Comparison of ENCODE assay signal across 8 cellular contexts in genomic region chr15:59371458-59372351, GRCh38. TPM values are rescaled to one million over a fixed set of nuclear protein-coding genes. Genes with fewer than 3 reads are reported as not detected.
A peak's percentile ranks its signal among the peaks of the same experiment; 100 is the strongest.
DNase-seq lines count a peak whose midpoint lies in the region; ATAC-seq and TF ChIP-seq lines count a peak whose summit lies in the region.

No MANE protein-coding gene starts in this region.

- peak overlapping the region; percentile 89 for H3K4me3 Mint-ChIP-seq in CD8-positive, alpha-beta T cell
- peak overlapping the region; percentile 99 for H3K4me3 Mint-ChIP-seq in activated naive CD8-positive, alpha-beta T cell treated with anti-CD3 and anti-CD28 coated beads, Interleukin-2, amount 10 ng/mL, durations not matched to agents 7 days and 5 days

- H3K27ac Mint-ChIP-seq in CD8-positive, alpha-beta T cell = no peak overlapping the region
- H3K27ac Mint-ChIP-seq in activated naive CD8-positive, alpha-beta T cell treated with anti-CD3 and anti-CD28 coated beads, Interleukin-2, amount 10 ng/mL, durations not matched to agents 7 days and 5 days = peak overlapping the region; percentile 86

- H3K9me3 ChIP-seq in CD8-positive, alpha-beta T cell (ENCODE audit: low read length) = no peaks in the 10 kb centered on the region

- no peaks in the 10 kb centered on the region for H3K9me3 Mint-ChIP-seq in CD8-positive, alpha-beta T cell
- H3K9me3 Mint-ChIP-seq in activated naive CD8-positive, alpha-beta T cell treated with anti-CD3 and anti-CD28 coated beads, Interleukin-2, amount 10 ng/mL, durations not matched to agents 7 days and 5 days = no peaks in the 10 kb centered on the region

- no peak for TF ChIP-seq CTCF in CD8-positive, alpha-beta T cell (IDR thresholded peaks at IDR 0.05)

- H3K27ac ChIP-seq in CD8-positive, alpha-beta T cell (ENCODE audit: low read depth, low read length) = no peak overlapping the region

- intact Hi-C loops in CD8-positive, alpha-beta T cell (cut with DNase I, micrococcal nuclease) = no loop called here

- CTCF ChIA-PET in CD8-positive, alpha-beta T cell (lab: Charles Lee) = no interaction called here

- H3K4me1 Mint-ChIP-seq in CD8-positive, alpha-beta T cell (ENCODE audit: low read depth) = peaks cover 21% of the 10 kb centered on the region
- H3K4me1 Mint-ChIP-seq in activated naive CD8-positive, alpha-beta T cell treated with anti-CD3 and anti-CD28 coated beads, Interleukin-2, amount 10 ng/mL, durations not matched to agents 7 days and 5 days = peaks cover 48% of the 10 kb centered on the region

- H3K4me1 ChIP-seq in CD8-positive, alpha-beta T cell (ENCODE audit: insufficient read depth, low read length) = peaks cover 15% of the 10 kb centered on the region

- H3K27me3 ChIP-seq in CD8-positive, alpha-beta T cell (ENCODE audit: insufficient read depth, low read length) = peaks cover 21% of the 10 kb centered on the region

- H3K27me3 Mint-ChIP-seq in CD8-positive, alpha-beta T cell (ENCODE audit: low read depth) = peaks cover 56% of the 10 kb centered on the region
- peaks cover 48% of the 10 kb centered on the region for H3K27me3 Mint-ChIP-seq in activated naive CD8-positive, alpha-beta T cell treated with anti-CD3 and anti-CD28 coated beads, Interleukin-2, amount 10 ng/mL, durations not matched to agents 7 days and 5 days

- peak in 2 of 7 experiments; percentile 23 to 49 for DNase-seq in CD8-positive, alpha-beta T cell
- DNase-seq in LHCN-M2 (ENCODE audit: low read depth) = peak; percentile 31
- peak; percentile 60 for DNase-seq in activated naive CD8-positive, alpha-beta T cell treated with anti-CD3 and anti-CD28 coated beads, Interleukin-2, amount 10 ng/mL, durations not matched to agents 7 days and 5 days
- peak; percentile 54 for DNase-seq in hepatic stellate cell (ENCODE audit: low spot score)
- peak; percentile 42 for DNase-seq in putamen (ENCODE audit: low spot score)
- DNase-seq in GDM1 (lab: John Stamatoyannopoulos, UW) = no peak

- peak; percentile 66 for ATAC-seq in CD8-positive, alpha-beta T cell
- ATAC-seq in GM19452 (IDR thresholded peaks at IDR 0.05; ENCODE audit: unreplicated experiment) (peak; percentile 20), HG02840 (IDR thresholded peaks at IDR 0.05; ENCODE audit: low FRiP score, unreplicated experiment) (no peak)
- peak; percentile 53 for ATAC-seq in activated naive CD8-positive, alpha-beta T cell treated with anti-CD3 and anti-CD28 coated beads, Interleukin-2, amount 10 ng/mL, durations not matched to agents 7 days and 5 days (ENCODE audit: low read depth)

- no peaks in the 10 kb centered on the region for H3K36me3 Mint-ChIP-seq in CD8-positive, alpha-beta T cell
- peaks cover 14% of the 10 kb centered on the region for H3K36me3 Mint-ChIP-seq in activated naive CD8-positive, alpha-beta T cell treated with anti-CD3 and anti-CD28 coated beads, Interleukin-2, amount 10 ng/mL, durations not matched to agents 7 days and 5 days

- POLR2A ChIA-PET in CD8-positive, alpha-beta T cell (lab: Charles Lee) = no interaction called here
- POLR2A ChIA-PET in activated naive CD8-positive, alpha-beta T cell treated with anti-CD3 and anti-CD28 coated beads, Interleukin-2, amount 10 ng/mL, durations not matched to agents 7 days and 5 days (lab: Charles Lee) = interaction anchor here (1.1 to 1.9 kb wide), 5 partner anchors 11 to 48 kb away, joined by 3 to 8 read pairs (median 5); no protein-coding TSS in a partner anchor

- H3K36me3 ChIP-seq in CD8-positive, alpha-beta T cell (ENCODE audit: insufficient read depth, low read length) = no peaks in the 10 kb centered on the region

- peak overlapping the region; percentile 31 for H3K4me3 ChIP-seq in CD8-positive, alpha-beta T cell (ENCODE audit: low read depth, low read length)

RNA-seq across cellular contexts. Expression of gene MYO1E, which starts 1.0 kb away (rescaled TPM):
- 1 to 10 TPM; 1.4 to 2.2 TPM for total RNA-seq in CD8-positive, alpha-beta T cell
- total RNA-seq in LHCN-M2 (2014; rRNA removed) = 88.5 and 117 TPM in 2 replicates
- 59.1 TPM for polyA plus RNA-seq in LHCN-M2 (2012)
- 10 to 100 TPM; 73.9 to 79.1 TPM for total RNA-seq in activated naive CD8-positive, alpha-beta T cell treated with anti-CD3 and anti-CD28 coated beads, Interleukin-2, amount 10 ng/mL, durations not matched to agents 7 days and 5 days

Comparison
In these comparisons a context has a peak if more than half of its experiments do, and no peak if none do; other contexts are left out.
1. RNA of gene MYO1E, which starts 1.0 kb away (total RNA-seq): 88.5 to 117 TPM in LHCN-M2 and 73.9 to 79.1 TPM in activated naive CD8-positive, alpha-beta T cell treated with anti-CD3 and anti-CD28 coated beads, Interleukin-2, amount 10 ng/mL, durations not matched to agents 7 days and 5 days; 1.4 to 2.2 TPM in CD8-positive, alpha-beta T cell; every median in the first group is over 10 times any median in the second.